Comparison of ENCODE assay signal across 35 cellular contexts in the genomic region with DNA sequence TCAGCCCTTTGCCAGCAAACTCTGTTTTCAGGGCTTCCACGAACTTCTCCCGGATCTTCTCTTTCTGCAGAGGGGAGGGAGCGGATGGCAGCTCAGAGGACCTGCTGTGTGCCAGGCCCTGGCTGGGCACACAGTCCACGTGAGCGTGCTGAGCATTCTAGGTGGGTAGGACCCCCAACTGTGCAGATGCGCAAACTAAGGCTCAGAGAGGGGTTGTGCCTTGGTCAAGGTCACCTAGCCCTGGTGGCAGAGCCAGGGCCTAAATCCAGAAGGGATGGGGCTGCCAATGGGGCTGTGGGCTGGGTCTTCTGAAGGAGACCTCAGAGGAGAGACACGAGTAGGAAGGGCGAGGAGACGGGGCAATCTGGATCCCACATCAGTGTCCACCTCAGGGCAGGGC. TPM values are rescaled to one million over a fixed set of nuclear protein-coding genes. Genes with fewer than 3 reads are reported as not detected.
"Had no signal": no experiment of that assay in that cellular context is flagged by ENCODE, and none has a peak within 500 bp of the region (broad histone marks: within the 10 kb centered on the region; RNA-seq: fewer than 3 reads in every experiment).

No MANE protein-coding gene starts in this region.

- H3K27me3 ChIP-seq: brain microvascular endothelial cell, SJSA1 had no signal

- H3K27ac Mint-ChIP-seq: activated CD8-positive, alpha-beta T cell treated with anti-CD3 and anti-CD28 coated beads for 36 hours; activated naive CD4-positive, alpha-beta T cell treated with anti-CD3 and anti-CD28 coated beads, Interleukin-2, amount 10 ng/mL, durations not matched to agents 7 days and 5 days; activated naive CD8-positive, alpha-beta T cell; activated naive CD8-positive, alpha-beta T cell treated with anti-CD3 and anti-CD28 coated beads, Interleukin-2, amount 50 U/mL, for 24 hours; T-cell had no signal

- H3K4me3 Mint-ChIP-seq: activated CD8-positive, alpha-beta T cell treated with anti-CD3 and anti-CD28 coated beads for 36 hours; activated naive CD4-positive, alpha-beta T cell treated with anti-CD3 and anti-CD28 coated beads, Interleukin-2, amount 10 ng/mL, durations not matched to agents 7 days and 5 days; activated naive CD8-positive, alpha-beta T cell; activated naive CD8-positive, alpha-beta T cell treated with anti-CD3 and anti-CD28 coated beads, Interleukin-2, amount 50 U/mL, for 24 hours; central memory CD8-positive, alpha-beta T cell; T-cell had no signal

- H3K4me3 ChIP-seq: PC-9, SJSA1 had no signal

- H3K27ac ChIP-seq: brain microvascular endothelial cell, KMS-11, PC-9, SJSA1, WERI-Rb-1 had no signal

- H3K9me3 Mint-ChIP-seq: activated CD8-positive, alpha-beta T cell treated with anti-CD3 and anti-CD28 coated beads for 36 hours; activated naive CD4-positive, alpha-beta T cell treated with anti-CD3 and anti-CD28 coated beads, Interleukin-2, amount 10 ng/mL, durations not matched to agents 7 days and 5 days; activated naive CD8-positive, alpha-beta T cell treated with anti-CD3 and anti-CD28 coated beads, Interleukin-2, amount 50 U/mL, for 24 hours; central memory CD8-positive, alpha-beta T cell; T-cell had no signal

- H3K4me1 ChIP-seq: SJSA1 had no signal

- H3K27me3 Mint-ChIP-seq: activated CD8-positive, alpha-beta T cell treated with anti-CD3 and anti-CD28 coated beads for 36 hours; activated naive CD4-positive, alpha-beta T cell treated with anti-CD3 and anti-CD28 coated beads, Interleukin-2, amount 10 ng/mL, durations not matched to agents 7 days and 5 days; activated naive CD8-positive, alpha-beta T cell; activated naive CD8-positive, alpha-beta T cell treated with anti-CD3 and anti-CD28 coated beads, Interleukin-2, amount 50 U/mL, for 24 hours; central memory CD8-positive, alpha-beta T cell; T-cell had no signal

- H2AFZ ChIP-seq: PC-9 had no signal

- ATAC-seq: activated CD8-positive, alpha-beta T cell treated with anti-CD3 and anti-CD28 coated beads for 36 hours; activated naive CD8-positive, alpha-beta T cell treated with anti-CD3 and anti-CD28 coated beads, Interleukin-2, amount 50 U/mL, for 24 hours; T-cell had no signal

- H3K9ac ChIP-seq: KMS-11, SK-N-SH had no signal

- H3K4me2 ChIP-seq: KMS-11, PC-9, SK-N-SH had no signal

- DNase-seq: activated CD4-positive, alpha-beta T cell treated with anti-CD3 and anti-CD28 coated beads for 1 hour; activated CD4-positive, alpha-beta T cell treated with anti-CD3 and anti-CD28 coated beads for 48 hours; activated CD4-positive, CD25-positive, alpha-beta regulatory T cell; activated CD8-positive, alpha-beta T cell treated with anti-CD3 and anti-CD28 coated beads for 36 hours; activated effector memory CD4-positive, alpha-beta T cell treated with Interleukin-2 at 50 U/mL for 16 hours; activated naive CD4-positive, alpha-beta T cell treated with anti-CD3 and anti-CD28 coated beads, Interleukin-2, amount 10 ng/mL, durations not matched to agents 7 days and 5 days; activated naive CD8-positive, alpha-beta T cell treated with anti-CD3 and anti-CD28 coated beads, Interleukin-2, amount 50 U/mL, for 24 hours; activated T-cell treated with anti-CD3 and anti-CD28 coated beads, Interleukin-2, amount 50 U/mL, for 1 hour; amniotic stem cell; aorta; brain microvascular endothelial cell; MM.1S; MV-4-11; NCI-H1092; NCI-H1436 treated with DMSO at 0.1 percent for 48 hours; NCI-H1694 treated with DMSO at 0.1 percent for 48 hours; NCI-H2029; NCI-H345; NCI-H524 treated with DMSO at 0.1 percent for 48 hours; NCI-H748 treated with DMSO at 0.1 percent for 48 hours; NK-92 treated with Interleukin-12 subunit alpha and Interleukin-12 subunit beta, amount 100 ng/mL, for 24 hours; PC-9; SHP77 treated with DMSO at 0.1 percent for 48 hours; SK-N-SH; T-cell; T-helper 2 cell; T-helper 9 cell; WERI-Rb-1 had no signal

- H3K4me1 Mint-ChIP-seq: activated naive CD8-positive, alpha-beta T cell treated with anti-CD3 and anti-CD28 coated beads, Interleukin-2, amount 50 U/mL, for 24 hours; T-cell had no signal

- H3K9me3 ChIP-seq: SJSA1, SK-N-SH had no signal

RNA-seq across cellular contexts. Expression of gene CSDC2, which starts 18.0 kb away (rescaled TPM):
- total RNA-seq: activated CD8-positive, alpha-beta memory T cell treated with anti-CD3 and anti-CD28 coated beads for 36 hours; activated CD8-positive, alpha-beta T cell treated with anti-CD3 and anti-CD28 coated beads for 36 hours; NCI-H460; OCI-LY7; SJSA1 had no signal
